11 cellular contexts compared by ENCODE assay signal in genomic region chr7:158810846-158811245, GRCh38. TPM values are rescaled to one million over a fixed set of nuclear protein-coding genes. Genes with fewer than 3 reads are reported as not detected.
A peak's percentile ranks its signal among the peaks of the same experiment; 100 is the strongest.
DNase-seq lines count a peak whose midpoint lies in the region; ATAC-seq and TF ChIP-seq lines count a peak whose summit lies in the region.
"Had no signal": no experiment of that assay in that cellular context is flagged by ENCODE, and none has a peak within 500 bp of the region (broad histone marks: within the 10 kb centered on the region; RNA-seq: fewer than 3 reads in every experiment).

No MANE protein-coding gene starts in this region.

- H3K9me2 ChIP-seq in Loucy (replicated peaks; ENCODE audit: low read depth, low read length): no peaks in the 10 kb centered on the region

- DNase-seq in CD4-positive, CD25-positive, alpha-beta regulatory T cell: no peak
- DNase-seq in central memory CD8-positive, alpha-beta T cell (ENCODE audit: low spot score in 2 of 2): no peak
- DNase-seq in osteoblast (ENCODE audit: insufficient read length, low spot score, missing footprints) (no peak), superior temporal gyrus (ENCODE audit: extremely low spot score) (no peak), COR-L47 (lab: John Stamatoyannopoulos, UW) (no peak)
- DNase-seq: MM.1S had no signal

- H3K79me2 ChIP-seq in Loucy (ENCODE audit: insufficient read depth, low read length) (peaks cover 97% of the 10 kb centered on the region), osteoblast (ENCODE audit: insufficient read depth, low read length) (peaks cover 92% of the 10 kb centered on the region)

- peak overlapping the region; percentile 85 for H3K27ac ChIP-seq in CD4-positive, CD25-positive, alpha-beta regulatory T cell (ENCODE audit: insufficient read depth, low read length, poor library complexity, severe bottlenecking)
- peak overlapping the region; percentile 46 for H3K27ac ChIP-seq in osteoblast (ENCODE audit: low read depth, low read length)

- H3K27me3 ChIP-seq in CD4-positive, CD25-positive, alpha-beta regulatory T cell (ENCODE audit: control insufficient read depth, insufficient read depth, low read length): no peaks in the 10 kb centered on the region
- no peaks in the 10 kb centered on the region for H3K27me3 ChIP-seq in Loucy (ENCODE audit: insufficient read depth, low read length, poor library complexity, severe bottlenecking)
- H3K27me3 ChIP-seq in osteoblast (ENCODE audit: insufficient read depth, low read length): no peaks in the 10 kb centered on the region
- H3K27me3 ChIP-seq: spleen had no signal

- H3K9me3 ChIP-seq in CD4-positive, CD25-positive, alpha-beta regulatory T cell (ENCODE audit: control insufficient read depth in 2 of 2, low read length in 2 of 2): no peaks in the 10 kb centered on the region
- H3K9me3 ChIP-seq in Loucy (ENCODE audit: insufficient read depth, low read depth, low read length) (no peaks in the 10 kb centered on the region), osteoblast (ENCODE audit: low read depth, low read length) (no peaks in the 10 kb centered on the region)

- H3K4me3 Mint-ChIP-seq in CD4-positive, CD25-positive, alpha-beta regulatory T cell: peak overlapping the region; percentile 54 to 79 (median 76)
- no peak overlapping the region for H3K4me3 Mint-ChIP-seq in central memory CD8-positive, alpha-beta T cell
- H3K4me3 Mint-ChIP-seq: neural crest cell had no signal

- peak overlapping the region; percentile 10 for H3K9ac ChIP-seq in Loucy (ENCODE audit: low read depth, low read length, poor library complexity, severe bottlenecking)

- peaks cover 38% of the 10 kb centered on the region for H3K36me3 Mint-ChIP-seq in CD4-positive, CD25-positive, alpha-beta regulatory T cell
- H3K36me3 Mint-ChIP-seq in central memory CD8-positive, alpha-beta T cell (ENCODE audit: insufficient read depth): peaks cover 33% of the 10 kb centered on the region

- no peak overlapping the region for H2AFZ ChIP-seq in Loucy (ENCODE audit: low read length)
- no peak overlapping the region for H2AFZ ChIP-seq in osteoblast (ENCODE audit: low read length)

- no peaks in the 10 kb centered on the region for H3K9me3 Mint-ChIP-seq in CD4-positive, CD25-positive, alpha-beta regulatory T cell
- H3K9me3 Mint-ChIP-seq in central memory CD8-positive, alpha-beta T cell: no peaks in the 10 kb centered on the region
- H3K9me3 Mint-ChIP-seq: neural crest cell had no signal

- ATAC-seq in CD4-positive, CD25-positive, alpha-beta regulatory T cell (ENCODE audit: low read depth in 2 of 2): no peak
- no peak for ATAC-seq in central memory CD8-positive, alpha-beta T cell (replicated peaks; ENCODE audit: extremely low read depth, poor library complexity, severe bottlenecking)
- no peak for ATAC-seq in GM18870 (IDR thresholded peaks at IDR 0.05; ENCODE audit: unreplicated experiment)
- no peak for ATAC-seq in GM21360 (IDR thresholded peaks at IDR 0.05; ENCODE audit: unreplicated experiment)

- H3K27ac Mint-ChIP-seq in CD4-positive, CD25-positive, alpha-beta regulatory T cell: peak overlapping the region; percentile 94 to 99 (median 99)
- H3K27ac Mint-ChIP-seq in central memory CD8-positive, alpha-beta T cell (ENCODE audit: low read depth): peak overlapping the region; percentile 26

- H4K20me1 ChIP-seq in Loucy (ENCODE audit: insufficient read depth, low read length, poor library complexity, severe bottlenecking) (peaks cover 70% of the 10 kb centered on the region), osteoblast (ENCODE audit: insufficient read depth, low read length) (peaks cover 5% of the 10 kb centered on the region)

- peaks cover 76% of the 10 kb centered on the region for H3K4me1 ChIP-seq in CD4-positive, CD25-positive, alpha-beta regulatory T cell (ENCODE audit: control insufficient read depth, insufficient read depth, low read length, poor library complexity, severe bottlenecking)
- H3K4me1 ChIP-seq in Loucy (ENCODE audit: insufficient read depth, low read length, poor library complexity, severe bottlenecking) (peaks cover 76% of the 10 kb centered on the region), osteoblast (ENCODE audit: insufficient read depth, low read length) (peaks cover 31% of the 10 kb centered on the region)

- H3K4me2 ChIP-seq in Loucy (ENCODE audit: low read depth, low read length, poor library complexity, severe bottlenecking) (no peak overlapping the region), osteoblast (ENCODE audit: insufficient read depth, low read length) (no peak overlapping the region)

- H3K27me3 Mint-ChIP-seq in CD4-positive, CD25-positive, alpha-beta regulatory T cell: no peaks in the 10 kb centered on the region
- no peaks in the 10 kb centered on the region for H3K27me3 Mint-ChIP-seq in central memory CD8-positive, alpha-beta T cell

- H3K36me3 ChIP-seq in CD4-positive, CD25-positive, alpha-beta regulatory T cell (ENCODE audit: control insufficient read depth, insufficient read depth, low read length): peaks cover 25% of the 10 kb centered on the region
- H3K36me3 ChIP-seq in Loucy (ENCODE audit: insufficient read depth, low read length) (peaks cover 21% of the 10 kb centered on the region; the same call in 1 of the 2 replicates), osteoblast (ENCODE audit: insufficient read depth, low read length) (peaks cover 7% of the 10 kb centered on the region)

- peaks cover 55 to 87% (median 67%) of the 10 kb centered on the region in 4 donors for H3K4me1 Mint-ChIP-seq in CD4-positive, CD25-positive, alpha-beta regulatory T cell
- H3K4me1 Mint-ChIP-seq in central memory CD8-positive, alpha-beta T cell: peaks cover 62% of the 10 kb centered on the region

- H3K4me3 ChIP-seq in CD4-positive, CD25-positive, alpha-beta regulatory T cell (ENCODE audit: low read depth, low read length): peak overlapping the region; percentile 53
- H3K4me3 ChIP-seq in Loucy (ENCODE audit: low read length, poor library complexity, severe bottlenecking) (no peak overlapping the region), osteoblast (ENCODE audit: insufficient read depth, low read length) (no peak overlapping the region)
- H3K4me3 ChIP-seq: spleen had no signal

- TF ChIP-seq CTCF in Loucy (conservative IDR thresholded peaks at IDR 0.05; ENCODE audit: low read length) (no peak), osteoblast (IDR thresholded peaks at IDR 0.05; ENCODE audit: extremely low read depth, low read depth, low read length) (no peak)

- peaks cover 12% of the 10 kb centered on the region; the same call in 1 of the 2 replicates for H3F3A ChIP-seq in Loucy (ENCODE audit: low read depth)

RNA-seq across cellular contexts. Expression of gene ESYT2, which starts 18.5 kb away (rescaled TPM):
- 115 TPM for total RNA-seq in CD4-positive, CD25-positive, alpha-beta regulatory T cell
- 10 to 100 TPM; 55.3 to 94.3 (median 64.7) TPM for polyA plus RNA-seq in CD4-positive, CD25-positive, alpha-beta regulatory T cell
- total RNA-seq in osteoblast: 126 and 132 TPM in 2 replicates

RNA-seq across cellular contexts. Expression of gene DYNC2I1, which starts 45.5 kb away (rescaled TPM):
- 9.6 TPM for total RNA-seq in CD4-positive, CD25-positive, alpha-beta regulatory T cell
- 10 to 100 TPM in 3 of 4 donors, 1 to 10 TPM in 1; 8.3 to 13.5 (median 12.6) TPM for polyA plus RNA-seq in CD4-positive, CD25-positive, alpha-beta regulatory T cell
- total RNA-seq in osteoblast: 5.9 and 8.0 TPM in 2 replicates
